ENCODE assay signal across 8 cellular contexts in genomic region chr6:129567374-129567773, GRCh38.
DNase-seq lines count a peak whose midpoint lies in the region; ATAC-seq, FAIRE-seq and TF ChIP-seq lines count a peak whose summit lies in the region.

No MANE protein-coding gene starts in this region.

- no peak for TF ChIP-seq POLR2A in GM12892 (IDR thresholded peaks at IDR 0.05; ENCODE audit: low read depth, low read length)

- H3K9me3 ChIP-seq in DND-41 (ENCODE audit: insufficient read depth, low read length, severe bottlenecking): no peaks in the 10 kb centered on the region

- DNase-seq in DND-41 (peak; percentile 14), HPDE6-E6E7 (ENCODE audit: extremely low spot score) (peak; percentile 10), iPS-NIHi11 (ENCODE audit: low spot score) (peak; percentile 41), GM12892 (ENCODE audit: insufficient read length) (no peak)
- DNase-seq in activated CD4-positive, alpha-beta T cell treated with anti-CD3 and anti-CD28 coated beads, Interleukin-2, amount 50 U/mL, for 1 hour: peak; percentile 14

- no peaks in the 10 kb centered on the region for H4K20me1 ChIP-seq in DND-41 (ENCODE audit: insufficient read depth, low read length)

- H3K27me3 ChIP-seq in DND-41 (ENCODE audit: insufficient read depth, low read length, poor library complexity): no peaks in the 10 kb centered on the region

- H3K4me1 ChIP-seq in DND-41 (ENCODE audit: insufficient read depth, low read length): no peaks in the 10 kb centered on the region

- H3K4me3 ChIP-seq in DND-41 (ENCODE audit: low read depth in 1 of 2, low read length in 2 of 2): no peak overlapping the region

- H3K9ac ChIP-seq in DND-41 (ENCODE audit: low read depth, low read length): no peak overlapping the region

- no peaks in the 10 kb centered on the region for H3K79me2 ChIP-seq in DND-41 (ENCODE audit: insufficient read depth, low read length)

- H2AFZ ChIP-seq in DND-41 (ENCODE audit: low read depth, low read length): no peak overlapping the region

- no peaks in the 10 kb centered on the region for H3K36me3 ChIP-seq in DND-41 (ENCODE audit: insufficient read depth, low read length)

- peak; percentile 50 for TF ChIP-seq CTCF in DND-41 (IDR thresholded peaks at IDR 0.05; ENCODE audit: borderline replicate concordance, extremely low read depth, low read length, poor library complexity, severe bottlenecking)

- 0 out of 3 replicates have a peak, but pooled peaks have one; percentile 40 for ATAC-seq in DND-41 (ENCODE audit: insufficient read depth, low read depth)
- ATAC-seq in GM21717 (IDR thresholded peaks at IDR 0.05; ENCODE audit: unreplicated experiment): no peak
- no peak for ATAC-seq in GM18867 (IDR thresholded peaks at IDR 0.05; ENCODE audit: unreplicated experiment)
- no peak for ATAC-seq in HG02938 (IDR thresholded peaks at IDR 0.05; ENCODE audit: unreplicated experiment)

- no peak overlapping the region for H3K4me2 ChIP-seq in DND-41 (ENCODE audit: insufficient read depth, low read length)

- no peak overlapping the region for H3K27ac ChIP-seq in DND-41 (ENCODE audit: low read length)

- no peak for FAIRE-seq in GM12892 (lab: Jason Lieb, UNC)
